In the genomic region with DNA sequence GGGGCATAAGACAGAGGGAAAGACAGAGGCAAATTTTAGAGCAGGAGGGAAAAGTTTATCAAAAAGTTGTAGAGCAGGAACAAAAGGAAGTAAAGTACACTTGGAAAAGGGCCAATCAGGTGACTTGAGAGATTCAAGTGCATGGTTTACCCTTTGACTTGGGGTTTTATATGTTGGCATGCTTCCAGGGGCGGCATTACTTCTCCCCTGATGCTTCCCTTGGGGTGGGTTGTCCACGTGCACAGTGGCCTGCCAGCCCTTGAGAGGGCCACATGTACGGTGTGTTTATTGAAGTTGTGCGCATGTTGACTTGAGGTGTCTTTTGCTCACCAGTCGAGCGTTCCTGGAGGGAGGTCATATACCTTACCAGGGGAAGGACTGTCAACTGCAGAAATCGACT, we compare ENCODE assay signal across 25 cellular contexts.
A peak's percentile ranks its signal among the peaks of the same experiment; 100 is the strongest.
DNase-seq lines count a peak whose midpoint lies in the region; ATAC-seq, FAIRE-seq and TF ChIP-seq lines count a peak whose summit lies in the region.
"Had no signal": no experiment of that assay in that cellular context is flagged by ENCODE, and none has a peak within 500 bp of the region (broad histone marks: within the 10 kb centered on the region; RNA-seq: fewer than 3 reads in every experiment).

No MANE protein-coding gene starts in this region.

- no peaks in the 10 kb centered on the region for H3K79me1 ChIP-seq in neuronal stem cell (ENCODE audit: low read depth, low read length)

- H3K4me1 Mint-ChIP-seq in mesothelial cell of epicardium, result peaks cover 23% of the 10 kb centered on the region
- H3K4me1 Mint-ChIP-seq: CD4-positive, alpha-beta memory T cell had no signal

- no peak overlapping the region for H4K8ac ChIP-seq in neuronal stem cell (ENCODE audit: low read depth, low read length)

- H3K27ac ChIP-seq in neuronal stem cell (replicated peaks; ENCODE audit: low read length), result no peak overlapping the region
- H3K27ac ChIP-seq: BLaER1 treated with 17β-estradiol and CSF1 and Interleukin-3, amounts not matched to agents 10 nM and 100 nM; HL-60 had no signal

- ATAC-seq in HG03039 (IDR thresholded peaks at IDR 0.05; ENCODE audit: unreplicated experiment), result no peak
- no peak for ATAC-seq in GM19023 (IDR thresholded peaks at IDR 0.05; ENCODE audit: unreplicated experiment)
- ATAC-seq: HepG2, SK-N-SH treated with all-trans-retinoic acid at 6 μM for 48 hours had no signal

- H3K4me1 ChIP-seq in neuronal stem cell (ENCODE audit: control insufficient read depth in 2 of 2, insufficient read depth in 1 of 2, low read depth in 1 of 2, low read length in 2 of 2), result no peaks in the 10 kb centered on the region
- H3K4me1 ChIP-seq: Caco-2 had no signal

- no peak for TF ChIP-seq CTCF in bronchial epithelial cell (IDR thresholded peaks at IDR 0.05; ENCODE audit: insufficient read depth, low read length, severe bottlenecking)
- no peak for TF ChIP-seq CTCF in mesothelial cell of epicardium (IDR thresholded peaks at IDR 0.05; ENCODE audit: unreplicated experiment)

- no peaks in the 10 kb centered on the region for H3K9me3 Mint-ChIP-seq in mesothelial cell of epicardium
- H3K9me3 Mint-ChIP-seq: CD4-positive, alpha-beta memory T cell; HFFc6 had no signal

- peak overlapping the region; percentile 67 for H3K18ac ChIP-seq in neuronal stem cell (ENCODE audit: low read length)

- no peak overlapping the region for H3K4ac ChIP-seq in neuronal stem cell (ENCODE audit: low read length)

- no peaks in the 10 kb centered on the region for H3K36me3 ChIP-seq in bronchial epithelial cell (ENCODE audit: control insufficient read depth, insufficient read depth, low read length)
- no peaks in the 10 kb centered on the region for H3K36me3 ChIP-seq in neuronal stem cell (replicated peaks in 1 of 2; ENCODE audit: control insufficient read depth in 2 of 2, insufficient read depth in 2 of 2, low read length in 2 of 2)
- H3K36me3 ChIP-seq: BLaER1 treated with 17β-estradiol and CSF1 and Interleukin-3, amounts not matched to agents 10 nM and 100 nM had no signal

- no peak overlapping the region for H3K9ac ChIP-seq in neuronal stem cell (ENCODE audit: low read depth, low read length, poor library complexity)
- H3K9ac ChIP-seq: BLaER1 treated with 17β-estradiol and CSF1 and Interleukin-3, amounts not matched to agents 10 nM and 100 nM had no signal

- no peak overlapping the region for H3K14ac ChIP-seq in neuronal stem cell (ENCODE audit: low read length)

- H2AK5ac ChIP-seq in neuronal stem cell (ENCODE audit: low read depth, low read length), result no peak overlapping the region

- no peak overlapping the region for H2BK5ac ChIP-seq in neuronal stem cell (ENCODE audit: low read length)

- no peaks in the 10 kb centered on the region for H3K9me3 ChIP-seq in neuronal stem cell (replicated peaks in 1 of 2; ENCODE audit: control insufficient read depth in 2 of 2, insufficient read depth in 1 of 2, low read depth in 1 of 2, low read length in 2 of 2)
- H3K9me3 ChIP-seq: Caco-2 had no signal

- H2BK12ac ChIP-seq in neuronal stem cell (ENCODE audit: low read length), result no peak overlapping the region

- no peak overlapping the region for H3K4me2 ChIP-seq in neuronal stem cell (ENCODE audit: insufficient read depth, low read length, poor library complexity, severe bottlenecking)
- H3K4me2 ChIP-seq: BLaER1 treated with 17β-estradiol and CSF1 and Interleukin-3, amounts not matched to agents 10 nM and 100 nM had no signal

- H3K4me3 Mint-ChIP-seq in mesothelial cell of epicardium, result no peak overlapping the region
- H3K4me3 Mint-ChIP-seq: CD4-positive, alpha-beta memory T cell; HFFc6 had no signal

- DNase-seq in DMS79 (lab: John Stamatoyannopoulos, UW) (peak; percentile 7), NCI-H2171 (lab: John Stamatoyannopoulos, UW) (peak; percentile 22), bronchial epithelial cell (ENCODE audit: low read depth) (no peak), neuronal stem cell (ENCODE audit: low spot score) (no peak), mesothelial cell of epicardium (ENCODE audit: low spot score in 2 of 2, unreplicated experiment in 2 of 2) (no peak)
- DNase-seq in activated CD4-positive, alpha-beta T cell treated with anti-CD3 and anti-CD28 coated beads for 48 hours, result no peak
- DNase-seq: Caco-2; CD4-positive, alpha-beta memory T cell; GDM1; H7; HFFc6; KBM-7; MM.1S; NCI-H1048; NCI-H1436 treated with DMSO at 0.1 percent for 48 hours; NCI-H2029 treated with DMSO at 0.1 percent for 48 hours; NCI-H69; NK-92 treated with Interleukin-12 subunit alpha and Interleukin-12 subunit beta, amount 100 ng/mL, for 24 hours had no signal

- H3K4me3 ChIP-seq in bronchial epithelial cell (ENCODE audit: low read depth, low read length) (no peak overlapping the region), neuronal stem cell (ENCODE audit: low read length in 2 of 2) (no peak overlapping the region)
- H3K4me3 ChIP-seq: BLaER1 treated with 17β-estradiol and CSF1 and Interleukin-3, amounts not matched to agents 10 nM and 100 nM had no signal

- no peak overlapping the region for H3K23ac ChIP-seq in neuronal stem cell (ENCODE audit: low read depth, low read length, poor library complexity)

- no peaks in the 10 kb centered on the region for H3K36me3 Mint-ChIP-seq in mesothelial cell of epicardium
- H3K36me3 Mint-ChIP-seq: CD4-positive, alpha-beta memory T cell had no signal

- H2BK15ac ChIP-seq in neuronal stem cell (ENCODE audit: low read length), result no peak overlapping the region

- peak; percentile 28 for FAIRE-seq in bronchial epithelial cell (lab: Jason Lieb, UNC)
- FAIRE-seq: GM18507, HepG2 had no signal

- H3K27me3 Mint-ChIP-seq in mesothelial cell of epicardium (ENCODE audit: low read depth), result no peaks in the 10 kb centered on the region

- H3K27ac Mint-ChIP-seq in mesothelial cell of epicardium, result no peak overlapping the region
- H3K27ac Mint-ChIP-seq: CD4-positive, alpha-beta memory T cell; HFFc6 had no signal

- H3K27me3 ChIP-seq in bronchial epithelial cell (ENCODE audit: control insufficient read depth, insufficient read depth, low read length), result no peaks in the 10 kb centered on the region
- H3K27me3 ChIP-seq in neuronal stem cell (ENCODE audit: control insufficient read depth in 3 of 3, insufficient read depth in 3 of 3, low read depth in 1 of 3, low read length in 3 of 3), result no peaks in the 10 kb centered on the region
- H3K27me3 ChIP-seq: BLaER1 treated with 17β-estradiol and CSF1 and Interleukin-3, amounts not matched to agents 10 nM and 100 nM had no signal

- H2BK120ac ChIP-seq in neuronal stem cell (ENCODE audit: low read depth, low read length), result no peak overlapping the region

- no peak overlapping the region for H2AFZ ChIP-seq in neuronal stem cell (ENCODE audit: low read length)

- no peak overlapping the region for H4K91ac ChIP-seq in neuronal stem cell (ENCODE audit: low read depth, low read length, poor library complexity)

- WGBS in neuronal stem cell (ENCODE audit: extremely low coverage in 2 of 2, insufficient read length in 2 of 2, insufficient replicate concordance in 1 of 2), 2 donors, result no CpG with 5 or more reads among the region's 7 CpGs

Comparison
In these comparisons a context has a peak if more than half of its experiments do, and no peak if none do; other contexts are left out.
1. DNase-seq: peak in DMS79 (single experiment) and NCI-H2171 (single experiment); none in bronchial epithelial cell (single experiment), neuronal stem cell (single experiment), activated CD4-positive, alpha-beta T cell treated with anti-CD3 and anti-CD28 coated beads for 48 hours (single experiment) and mesothelial cell of epicardium (0 of 2).